ENCODE assay signal across 1 cellular context in the genomic region with DNA sequence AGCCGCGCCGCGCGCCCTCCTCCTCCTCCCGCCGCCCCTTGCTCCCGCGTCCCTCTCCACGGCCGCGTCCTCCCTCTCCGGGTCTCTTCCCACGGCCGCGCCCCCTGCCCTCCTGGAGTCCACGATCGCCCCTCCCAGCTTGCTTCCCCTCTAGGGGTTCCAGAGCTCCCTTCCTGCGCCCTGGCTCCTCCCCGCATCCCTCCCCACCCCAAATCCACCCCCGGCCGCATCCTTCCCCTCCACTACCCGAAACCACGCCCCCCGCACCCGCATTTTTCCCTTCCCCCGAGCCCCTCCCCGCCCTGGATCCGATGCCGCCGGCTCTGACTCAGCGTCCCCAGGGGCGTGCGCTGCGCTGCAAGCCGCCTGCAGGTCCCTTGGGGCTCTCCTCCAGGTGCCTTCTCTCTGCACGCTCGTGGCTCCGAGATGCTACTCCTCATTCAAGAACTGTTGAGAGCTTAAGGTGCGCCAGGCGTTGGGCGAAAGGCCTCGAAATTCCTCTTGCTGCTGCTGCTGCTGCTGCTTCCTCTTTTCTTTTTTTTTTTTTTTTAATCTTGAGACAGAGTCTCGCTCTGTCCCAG.
TF ChIP-seq lines count a peak whose summit lies in the region.

No MANE protein-coding gene starts in this region.

TF ChIP-seq in A549, 52 proteins besides CTCF, POLR2A, EP300 and RAD21 (continued from another document):
- no peak for TF ChIP-seq BCL3 (IDR thresholded peaks at IDR 0.05)
